Comparison of ENCODE assay signal across 9 cellular contexts in genomic region chr6:157107915-157108651, GRCh38.
DNase-seq lines count a peak whose midpoint lies in the region; ATAC-seq and TF ChIP-seq lines count a peak whose summit lies in the region.
"Had no signal": no experiment of that assay in that cellular context is flagged by ENCODE, and none has a peak within 500 bp of the region (broad histone marks: within the 10 kb centered on the region; RNA-seq: fewer than 3 reads in every experiment).

No MANE protein-coding gene starts in this region.

- H3K9me3 Mint-ChIP-seq in activated naive CD8-positive, alpha-beta T cell treated with anti-CD3 and anti-CD28 coated beads for 36 hours, result no peaks in the 10 kb centered on the region

- no peak for TF ChIP-seq POLR2A in transverse colon (IDR thresholded peaks at IDR 0.05)

- no peak overlapping the region for H3K4me3 ChIP-seq in right atrium auricular region
- no peak overlapping the region for H3K4me3 ChIP-seq in transverse colon

- H3K36me3 Mint-ChIP-seq in activated naive CD8-positive, alpha-beta T cell treated with anti-CD3 and anti-CD28 coated beads for 36 hours, result peaks cover 15% of the 10 kb centered on the region

- TF ChIP-seq EP300 in transverse colon (IDR thresholded peaks at IDR 0.05; ENCODE audit: low read depth), result no peak

- H3K4me3 Mint-ChIP-seq in activated naive CD8-positive, alpha-beta T cell treated with anti-CD3 and anti-CD28 coated beads for 36 hours, result no peak overlapping the region

- H3K27me3 ChIP-seq in right atrium auricular region, result no peaks in the 10 kb centered on the region
- H3K27me3 ChIP-seq in transverse colon, result no peaks in the 10 kb centered on the region
- H3K27me3 ChIP-seq: neutrophil had no signal

- no peak for DNase-seq in Right ventricle myocardium inferior (ENCODE audit: missing footprints)
- DNase-seq in right atrium auricular region (ENCODE audit: low spot score), result no peak
- no peak for DNase-seq in activated naive CD8-positive, alpha-beta T cell treated with anti-CD3 and anti-CD28 coated beads for 36 hours
- peak; percentile 79 for DNase-seq in kidney glomerular epithelial cell (lab: John Stamatoyannopoulos, UW)
- DNase-seq in transverse colon, result no peak
- no peak for DNase-seq in posterior cingulate gyrus
- DNase-seq in NCI-H2171 (lab: John Stamatoyannopoulos, UW), result no peak

- WGBS in transverse colon (ENCODE audit: low coverage in 1 of 2), 2 donors, result 38 to 42% methylated on average over 6 of the region's 6 CpGs

- H3K9me3 ChIP-seq in right atrium auricular region (no peaks in the 10 kb centered on the region), transverse colon (no peaks in the 10 kb centered on the region)
- H3K9me3 ChIP-seq: neutrophil had no signal

- in situ Hi-C loops in transverse colon (cut with MboI; ENCODE audit: low pct_ligation_motif_present in 1 of 4, low pct_unique_long_range_greater_than_20kb in 1 of 4, low sequenced_read_pairs in 3 of 4), result no loop called here

- H3K27me3 Mint-ChIP-seq in activated naive CD8-positive, alpha-beta T cell treated with anti-CD3 and anti-CD28 coated beads for 36 hours, result no peaks in the 10 kb centered on the region

- intact Hi-C loops in Right ventricle myocardium inferior (cut with DNase I), result no loop called here
- intact Hi-C loops in transverse colon (cut with DNase I; ENCODE audit: low total_unique reads), result no loop called here
- intact Hi-C loops in posterior cingulate gyrus (cut with DNase I), result no loop called here

- peaks cover 1% of the 10 kb centered on the region for H3K36me3 ChIP-seq in right atrium auricular region
- no peaks in the 10 kb centered on the region for H3K36me3 ChIP-seq in transverse colon

- peak overlapping the region; percentile 32 for H3K27ac Mint-ChIP-seq in activated naive CD8-positive, alpha-beta T cell treated with anti-CD3 and anti-CD28 coated beads for 36 hours

- ATAC-seq in Right ventricle myocardium inferior, result peak; percentile 53
- ATAC-seq in GM18502 (IDR thresholded peaks at IDR 0.05; ENCODE audit: poor library complexity, unreplicated experiment), result no peak

- no peak for TF ChIP-seq CTCF in right atrium auricular region (IDR thresholded peaks at IDR 0.05)
- no peak for TF ChIP-seq CTCF in transverse colon (IDR thresholded peaks at IDR 0.05)

- H3K4me1 Mint-ChIP-seq in activated naive CD8-positive, alpha-beta T cell treated with anti-CD3 and anti-CD28 coated beads for 36 hours, result peaks cover 33% of the 10 kb centered on the region

- peaks cover 0 to 36% of the 10 kb centered on the region in 2 donors for H3K4me1 ChIP-seq in right atrium auricular region
- H3K4me1 ChIP-seq in transverse colon, result peaks cover 0 to 18% (median 11%) of the 10 kb centered on the region in 4 donors

- H3K27ac ChIP-seq in right atrium auricular region (no peak overlapping the region), transverse colon (peak overlapping the region; percentile 41 to 57 (median 52))
- H3K27ac ChIP-seq: neutrophil had no signal

Comparison
In these comparisons a context has a peak if more than half of its experiments do, and no peak if none do; other contexts are left out.
1. H3K27ac ChIP-seq: peak in transverse colon (4 of 4); none in right atrium auricular region (0 of 2).